Comparison of ENCODE assay signal across 8 cellular contexts in genomic region chr6:29965873-29966601, GRCh38. TPM values are rescaled to one million over a fixed set of nuclear protein-coding genes. Genes with fewer than 3 reads are reported as not detected.
DNase-seq lines count a peak whose midpoint lies in the region; ATAC-seq, FAIRE-seq and TF ChIP-seq lines count a peak whose summit lies in the region.

No MANE protein-coding gene starts in this region.

- ATAC-seq in pancreas = peak; percentile 70 to 85 (median 76)
- ATAC-seq in GM21717 (IDR thresholded peaks at IDR 0.05; ENCODE audit: unreplicated experiment) = no peak
- no peak for ATAC-seq in HG02970 (IDR thresholded peaks at IDR 0.05; ENCODE audit: low FRiP score, unreplicated experiment)

- FAIRE-seq in RCC 7860 (lab: Jason Lieb, UNC) (peak; percentile 88), pancreas (lab: Jason Lieb, UNC) (no peak)

- TF ChIP-seq RAD21 in Ishikawa (IDR thresholded peaks at IDR 0.05; ENCODE audit: low read depth) = no peak

- H3K4me1 ChIP-seq in adrenal gland (replicated peaks in 1 of 2) = peaks cover 46% of the 10 kb centered on the region in 2 donors
- H3K4me1 ChIP-seq in pancreas = peaks cover 20 to 29% (median 20%) of the 10 kb centered on the region in 3 donors

- peak in 1 of 2 donors; percentile 43 for TF ChIP-seq POLR2A in adrenal gland (IDR thresholded peaks at IDR 0.05)

- no peak for TF ChIP-seq CTCF in adrenal gland (IDR thresholded peaks at IDR 0.05)
- TF ChIP-seq CTCF in pancreas (IDR thresholded peaks at IDR 0.05) = no peak

- peak overlapping the region in 2 of 4 donors; percentile 12 to 62 for H3K4me3 ChIP-seq in adrenal gland
- peak overlapping the region in 1 of 4 donors; percentile 42 for H3K4me3 ChIP-seq in pancreas

- H3K9me3 ChIP-seq in adrenal gland (replicated peaks in 1 of 3) (no peaks in the 10 kb centered on the region), pancreas (no peaks in the 10 kb centered on the region)

- H3K36me3 ChIP-seq in adrenal gland (replicated peaks in 1 of 2) (no peaks in the 10 kb centered on the region), pancreas (no peaks in the 10 kb centered on the region)

- H3K27ac ChIP-seq in adrenal gland (peak overlapping the region; percentile 42 to 93 (median 82)), pancreas (peak overlapping the region; percentile 22 to 87 (median 70))

- TF ChIP-seq EP300 in Ishikawa (IDR thresholded peaks at IDR 0.05; ENCODE audit: borderline replicate concordance) = peak; percentile 78; the same call in 1 of the 2 replicates

- H3K27me3 ChIP-seq in adrenal gland (no peaks in the 10 kb centered on the region), pancreas (no peaks in the 10 kb centered on the region)

- 4 to 9% (median 7%) methylated on average over 8 of the region's 8 CpGs for WGBS in adrenal gland, 4 donors
- WGBS in pancreas, 2 donors = 1 to 5% methylated on average over 7 to 8 of the region's 8 CpGs

- intact Hi-C loops in adrenal gland (cut with DNase I) = no loop called here
- intact Hi-C loops in cardiac septum (cut with DNase I) = no loop called here
- intact Hi-C loops in pancreas (cut with DNase I) = no loop called here

- DNase-seq in GDM1 (lab: John Stamatoyannopoulos, UW) (peak; percentile 72), RCC 7860 (ENCODE audit: low spot score) (peak; percentile 87), adrenal gland (peak; percentile 90 to 97 (median 93)), cardiac septum (ENCODE audit: low spot score) (peak; percentile 96), pancreas (peak; percentile 90 to 94 (median 93))

TF ChIP-seq in Ishikawa, 13 proteins besides CTCF, POLR2A, EP300 and RAD21:
- TF ChIP-seq NFIC (IDR thresholded peaks at IDR 0.05) (peak; percentile 98), EGR1 (IDR thresholded peaks at IDR 0.05) (no peak), ZBTB7A (IDR thresholded peaks at IDR 0.05; ENCODE audit: low read depth) (peak; percentile 32; the same call in 1 of the 2 replicates), CEBPB (IDR thresholded peaks at IDR 0.05) (no peak), TEAD4 (IDR thresholded peaks at IDR 0.05) (no peak), TCF12 (IDR thresholded peaks at IDR 0.05; ENCODE audit: low read depth) (peak; percentile 89), TAF1 (IDR thresholded peaks at IDR 0.05; ENCODE audit: low read depth) (no peak), YY1 (IDR thresholded peaks at IDR 0.05; ENCODE audit: low read depth) (no peak), USF1 (IDR thresholded peaks at IDR 0.05) (no peak; the same call in 1 of the 2 replicates), CREB1 (IDR thresholded peaks at IDR 0.05; ENCODE audit: low read depth) (no peak), FOXM1 (IDR thresholded peaks at IDR 0.05; ENCODE audit: borderline replicate concordance, low read depth) (peak; percentile 49; the same call in 1 of the 2 replicates), MAX (IDR thresholded peaks at IDR 0.05) (no peak)
- TF ChIP-seq, protein P1, sequence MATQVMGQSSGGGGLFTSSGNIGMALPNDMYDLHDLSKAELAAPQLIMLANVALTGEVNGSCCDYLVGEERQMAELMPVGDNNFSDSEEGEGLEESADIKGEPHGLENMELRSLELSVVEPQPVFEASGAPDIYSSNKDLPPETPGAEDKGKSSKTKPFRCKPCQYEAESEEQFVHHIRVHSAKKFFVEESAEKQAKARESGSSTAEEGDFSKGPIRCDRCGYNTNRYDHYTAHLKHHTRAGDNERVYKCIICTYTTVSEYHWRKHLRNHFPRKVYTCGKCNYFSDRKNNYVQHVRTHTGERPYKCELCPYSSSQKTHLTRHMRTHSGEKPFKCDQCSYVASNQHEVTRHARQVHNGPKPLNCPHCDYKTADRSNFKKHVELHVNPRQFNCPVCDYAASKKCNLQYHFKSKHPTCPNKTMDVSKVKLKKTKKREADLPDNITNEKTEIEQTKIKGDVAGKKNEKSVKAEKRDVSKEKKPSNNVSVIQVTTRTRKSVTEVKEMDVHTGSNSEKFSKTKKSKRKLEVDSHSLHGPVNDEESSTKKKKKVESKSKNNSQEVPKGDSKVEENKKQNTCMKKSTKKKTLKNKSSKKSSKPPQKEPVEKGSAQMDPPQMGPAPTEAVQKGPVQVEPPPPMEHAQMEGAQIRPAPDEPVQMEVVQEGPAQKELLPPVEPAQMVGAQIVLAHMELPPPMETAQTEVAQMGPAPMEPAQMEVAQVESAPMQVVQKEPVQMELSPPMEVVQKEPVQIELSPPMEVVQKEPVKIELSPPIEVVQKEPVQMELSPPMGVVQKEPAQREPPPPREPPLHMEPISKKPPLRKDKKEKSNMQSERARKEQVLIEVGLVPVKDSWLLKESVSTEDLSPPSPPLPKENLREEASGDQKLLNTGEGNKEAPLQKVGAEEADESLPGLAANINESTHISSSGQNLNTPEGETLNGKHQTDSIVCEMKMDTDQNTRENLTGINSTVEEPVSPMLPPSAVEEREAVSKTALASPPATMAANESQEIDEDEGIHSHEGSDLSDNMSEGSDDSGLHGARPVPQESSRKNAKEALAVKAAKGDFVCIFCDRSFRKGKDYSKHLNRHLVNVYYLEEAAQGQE (IDR thresholded peaks at IDR 0.05; ENCODE audit: low read depth) = no peak

RNA-seq across cellular contexts. Expression of gene HLA-A, which starts 23.7 kb away (rescaled TPM):
- total RNA-seq in adrenal gland = 1,000 to 10,000 TPM in 7 of 8 donors, 100 to 1,000 TPM in 1; 801 to 2,952 (median 1,268) TPM
- polyA plus RNA-seq in adrenal gland = 1,000 to 10,000 TPM in 2 of 3 donors, 100 to 1,000 TPM in 1; 341 to 1,363 (median 1,237) TPM
- 268 TPM for total RNA-seq in cardiac septum
- total RNA-seq in pancreas = 100 to 1,000 TPM in 2 of 6 donors, 10 to 100 TPM in 4; 63.7 to 374 (median 79.2) TPM
- 100 to 1,000 TPM; 220 to 350 TPM for polyA plus RNA-seq in pancreas

Comparison
In these comparisons a context has a peak if more than half of its experiments do, and no peak if none do; other contexts are left out.
1. ATAC-seq: peak in pancreas (4 of 4); none in GM21717 (single experiment) and HG02970 (single experiment).
2. Peak in every context shown above with its lines, with median percentiles within 50 percentile points of each other: DNase-seq.